Comparison of ENCODE assay signal across 21 cellular contexts in the genomic region with DNA sequence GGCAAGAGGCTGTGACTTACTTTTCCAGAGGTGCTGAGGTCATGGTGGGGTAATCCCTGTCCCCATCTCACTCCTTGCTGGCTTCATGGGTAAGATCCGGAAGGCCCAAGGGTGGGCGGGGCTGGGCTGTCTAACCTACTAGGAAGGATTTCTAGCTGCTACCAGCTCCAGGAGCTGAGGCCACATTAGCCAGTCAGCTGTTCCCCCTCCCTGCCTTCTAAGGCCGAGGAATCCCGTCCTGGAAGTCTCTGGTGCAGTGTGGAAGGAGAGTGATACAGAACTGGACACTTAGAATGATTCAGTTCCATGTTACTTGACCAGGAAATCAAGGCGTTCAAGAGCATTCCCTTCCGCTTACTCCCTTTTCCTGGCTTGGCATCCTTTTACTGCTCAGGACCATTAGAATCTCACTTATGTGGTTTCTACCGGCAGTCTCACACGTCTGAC. TPM values are rescaled to one million over a fixed set of nuclear protein-coding genes. Genes with fewer than 3 reads are reported as not detected.
A peak's percentile ranks its signal among the peaks of the same experiment; 100 is the strongest.
DNase-seq lines count a peak whose midpoint lies in the region; ATAC-seq, FAIRE-seq and TF ChIP-seq lines count a peak whose summit lies in the region.
"Had no signal": no experiment of that assay in that cellular context is flagged by ENCODE, and none has a peak within 500 bp of the region (broad histone marks: within the 10 kb centered on the region; RNA-seq: fewer than 3 reads in every experiment).

No MANE protein-coding gene starts in this region.

- FAIRE-seq in urothelium cell line (lab: Jason Lieb, UNC): no peak

- TF ChIP-seq CTCF in cardiac fibroblast (IDR thresholded peaks at IDR 0.05; ENCODE audit: low read depth, low read length): no peak

- peak; percentile 84 for DNase-seq in EH (ENCODE audit: low read depth)
- DNase-seq in NCI-H82 treated with DMSO at 0.1 percent for 48 hours (lab: John Stamatoyannopoulos, UW; ENCODE audit: unreplicated experiment): peak; percentile 82
- peak; percentile 61 to 69 for DNase-seq in cardiac fibroblast (ENCODE audit: low read depth in 2 of 2)
- DNase-seq in myocyte (ENCODE audit: low read depth): peak; percentile 18
- DNase-seq in urothelium cell line (ENCODE audit: low spot score): no peak
- no peak for DNase-seq in stimulated activated CD8-positive, alpha-beta memory T cell treated with anti-CD3 and anti-CD28 coated beads, Interleukin-4, amount 100 ng/mL, for 48 hours
- DNase-seq: activated B cell treated with CpG ODN at 0.5 μM for 24 hours; activated T-cell treated with anti-CD3 and anti-CD28 coated beads, Interleukin-2, amount 50 U/mL, for 48 hours; AML-193; erythroblast; gastrocnemius medialis; NCI-H1105 treated with DMSO at 0.1 percent for 48 hours; NCI-H526 treated with DMSO at 0.1 percent for 48 hours; retina; SHP77 treated with DMSO at 0.1 percent for 48 hours; stimulated activated naive B cell treated with anti-CD40 and anti-IgM and Interleukin-4, amounts not matched to agents 10 μg/mL and 1 μg/mL and 100 μg/mL, for 72 hours had no signal

- H3K4me3 ChIP-seq in cardiac fibroblast (replicated peaks in 1 of 2; ENCODE audit: low read depth in 2 of 2, low read length in 2 of 2): no peak overlapping the region
- H3K4me3 ChIP-seq: gastrocnemius medialis had no signal

- ATAC-seq in HG03439 (IDR thresholded peaks at IDR 0.05; ENCODE audit: unreplicated experiment) (no peak), HG03175 (IDR thresholded peaks at IDR 0.05; ENCODE audit: unreplicated experiment) (no peak)
- ATAC-seq: gastrocnemius medialis; stimulated activated naive B cell treated with anti-CD40 and anti-IgM and Interleukin-4, amounts not matched to agents 10 μg/mL and 1 μg/mL and 100 μg/mL, for 72 hours had no signal

RNA-seq across cellular contexts. Expression of a gene that starts 8.9 kb away (rescaled TPM):
- total RNA-seq in myocyte: not detected in 2 replicates
- not detected for polyA plus RNA-seq in myocyte (2012)
- total RNA-seq: gastrocnemius medialis, LHCN-M2 had no signal

RNA-seq across cellular contexts. Expression of a gene that starts 9.0 kb away (rescaled TPM):
- not detected in 2 replicates for total RNA-seq in myocyte
- polyA plus RNA-seq in myocyte (2012): 0.19 TPM
- total RNA-seq: LHCN-M2 had no signal

RNA-seq across cellular contexts. Expression of a gene that starts 29.1 kb away (rescaled TPM):
- 12.0 and 22.4 TPM in 2 replicates for total RNA-seq in myocyte
- 3.7 TPM for polyA plus RNA-seq in myocyte (2012)
- total RNA-seq: activated B cell treated with CpG ODN at 0.5 μM for 24 hours; OCI-LY7; T-helper 1 cell treated with Interleukin-12 subunit alpha and Interleukin-12 subunit beta and Interleukin-4 antibody, amounts not matched to agents 30 ng/mL and 1 ng/mL, for 36 hours had no signal

Comparison
In these comparisons a context has a peak if more than half of its experiments do, and no peak if none do; other contexts are left out.
1. DNase-seq: peak in EH (single experiment), NCI-H82 treated with DMSO at 0.1 percent for 48 hours (single experiment), cardiac fibroblast (2 of 2) and myocyte (single experiment); none in urothelium cell line (single experiment) and stimulated activated CD8-positive, alpha-beta memory T cell treated with anti-CD3 and anti-CD28 coated beads, Interleukin-4, amount 100 ng/mL, for 48 hours (single experiment).